1 cellular context compared by ENCODE assay signal in genomic region chrX:11446951-11447350, GRCh38.
TF ChIP-seq lines count a peak whose summit lies in the region.

No MANE protein-coding gene starts in this region.

TF ChIP-seq in endothelial cell of umbilical vein, 7 proteins besides CTCF, POLR2A, EP300 and RAD21 (continued from another document):
- TF ChIP-seq EZH2 (IDR thresholded peaks at IDR 0.05; ENCODE audit: borderline replicate concordance, low read depth, low read length, severe bottlenecking), result no peak
- TF ChIP-seq JUN (IDR thresholded peaks at IDR 0.05; ENCODE audit: borderline replicate concordance, insufficient read depth, insufficient read length, low read depth), result no peak
- TF ChIP-seq POLR2AphosphoS5 (IDR thresholded peaks at IDR 0.05; ENCODE audit: insufficient read depth, low read depth, low read length), result no peak
- TF ChIP-seq GATA2 (IDR thresholded peaks at IDR 0.05; ENCODE audit: insufficient read depth, insufficient read length, low read depth, low read length), result no peak
